Comparison of ENCODE assay signal across 8 cellular contexts in genomic region chrX:11665144-11666040, GRCh38. TPM values are rescaled to one million over a fixed set of nuclear protein-coding genes. Genes with fewer than 3 reads are reported as not detected.
DNase-seq lines count a peak whose midpoint lies in the region; ATAC-seq, FAIRE-seq and TF ChIP-seq lines count a peak whose summit lies in the region.

A gene with protein sequence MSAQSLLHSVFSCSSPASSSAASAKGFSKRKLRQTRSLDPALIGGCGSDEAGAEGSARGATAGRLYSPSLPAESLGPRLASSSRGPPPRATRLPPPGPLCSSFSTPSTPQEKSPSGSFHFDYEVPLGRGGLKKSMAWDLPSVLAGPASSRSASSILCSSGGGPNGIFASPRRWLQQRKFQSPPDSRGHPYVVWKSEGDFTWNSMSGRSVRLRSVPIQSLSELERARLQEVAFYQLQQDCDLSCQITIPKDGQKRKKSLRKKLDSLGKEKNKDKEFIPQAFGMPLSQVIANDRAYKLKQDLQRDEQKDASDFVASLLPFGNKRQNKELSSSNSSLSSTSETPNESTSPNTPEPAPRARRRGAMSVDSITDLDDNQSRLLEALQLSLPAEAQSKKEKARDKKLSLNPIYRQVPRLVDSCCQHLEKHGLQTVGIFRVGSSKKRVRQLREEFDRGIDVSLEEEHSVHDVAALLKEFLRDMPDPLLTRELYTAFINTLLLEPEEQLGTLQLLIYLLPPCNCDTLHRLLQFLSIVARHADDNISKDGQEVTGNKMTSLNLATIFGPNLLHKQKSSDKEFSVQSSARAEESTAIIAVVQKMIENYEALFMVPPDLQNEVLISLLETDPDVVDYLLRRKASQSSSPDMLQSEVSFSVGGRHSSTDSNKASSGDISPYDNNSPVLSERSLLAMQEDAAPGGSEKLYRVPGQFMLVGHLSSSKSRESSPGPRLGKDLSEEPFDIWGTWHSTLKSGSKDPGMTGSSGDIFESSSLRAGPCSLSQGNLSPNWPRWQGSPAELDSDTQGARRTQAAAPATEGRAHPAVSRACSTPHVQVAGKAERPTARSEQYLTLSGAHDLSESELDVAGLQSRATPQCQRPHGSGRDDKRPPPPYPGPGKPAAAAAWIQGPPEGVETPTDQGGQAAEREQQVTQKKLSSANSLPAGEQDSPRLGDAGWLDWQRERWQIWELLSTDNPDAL (N-terminal part only) (minus strand): TSS chrX:11665920. CDS start chrX:11664828, 1,092 bp downstream.

- H3K4me1 ChIP-seq in H1 (replicated peaks in 1 of 4; ENCODE audit: control insufficient read depth in 3 of 4, insufficient read depth in 4 of 4, low read length in 3 of 4) (peaks cover 0 to 4% (median 2%) of the 10 kb centered on the region in 4 experiments; a peak in 3 of 7 replicates), mucosa of descending colon (ENCODE audit: low read depth) (no peaks in the 10 kb centered on the region)

- FAIRE-seq in H1 (lab: Jason Lieb, UNC): no peak

- H4K91ac ChIP-seq in H1 (replicated peaks; ENCODE audit: insufficient read length, low read length): no peak within 1 kb of the TSS

- no peak for TF ChIP-seq CTCF in H1 (IDR thresholded peaks at IDR 0.05; ENCODE audit: control extremely low read depth in 1 of 3, insufficient read depth in 1 of 3, low read depth in 1 of 3, low read length in 3 of 3)
- TF ChIP-seq CTCF in mucosa of descending colon (IDR thresholded peaks at IDR 0.05): no peak

- no peaks in the 10 kb centered on the region for H3K79me1 ChIP-seq in H1 (ENCODE audit: low read depth, low read length)

- TF ChIP-seq POLR2A in H1 (IDR thresholded peaks at IDR 0.05; ENCODE audit: control extremely low read depth in 1 of 2, low read depth in 2 of 2, low read length in 2 of 2): no peak

- H3K9ac ChIP-seq in H1 (replicated peaks in 1 of 4; ENCODE audit: extremely low read depth in 1 of 4, low read depth in 3 of 4, low read length in 3 of 4): no peak within 1 kb of the TSS

- TF ChIP-seq EP300 in H1 (IDR thresholded peaks at IDR 0.05; ENCODE audit: borderline replicate concordance in 1 of 2, low read depth in 2 of 2, low read length in 2 of 2): no peak

- intact Hi-C loops in mucosa of descending colon (cut with DNase I, micrococcal nuclease): no loop called here

- no peak within 1 kb of the TSS for H3K56ac ChIP-seq in H1 (replicated peaks; ENCODE audit: insufficient read length, low read depth, low read length)

- no peak within 1 kb of the TSS for H3K23ac ChIP-seq in H1 (ENCODE audit: insufficient read length)

- H3K4me3 ChIP-seq in H1 (ENCODE audit: extremely low read depth in 1 of 4, insufficient read depth in 2 of 4, low read depth in 3 of 4, low read length in 4 of 4) (peak within 1 kb of the TSS; percentile 43 to 63 (median 46)), mucosa of descending colon (no peak within 1 kb of the TSS)

- H2BK12ac ChIP-seq in H1 (ENCODE audit: low read depth, low read length): no peak within 1 kb of the TSS

- no peaks in the 10 kb centered on the region for H3K36me3 ChIP-seq in H1 (ENCODE audit: control insufficient read depth in 2 of 4, insufficient read depth in 4 of 4, low read length in 3 of 4)
- H3K36me3 ChIP-seq in mucosa of descending colon (ENCODE audit: low read depth): no peaks in the 10 kb centered on the region

- peak within 1 kb of the TSS; percentile 44; the same call in 1 of the 2 replicates for H2AFZ ChIP-seq in H1 (ENCODE audit: low read length)

- H4K20me1 ChIP-seq in H1 (replicated peaks in 1 of 2; ENCODE audit: control insufficient read depth in 1 of 2, insufficient read depth in 2 of 2, low read length in 2 of 2): no peaks in the 10 kb centered on the region

- no peak within 1 kb of the TSS for H2BK120ac ChIP-seq in H1 (replicated peaks; ENCODE audit: low read depth, low read length)

- DNase-seq in D341Med (ENCODE audit: low spot score): peak; percentile 41
- DNase-seq in M059J (ENCODE audit: low read depth): peak; percentile 54
- peak in 1 of 2 experiments; percentile 55 for DNase-seq in H1 (ENCODE audit: low read depth in 1 of 2, low spot score in 2 of 2)
- DNase-seq in mucosa of descending colon: peak; percentile 5 to 52 (median 31)
- no peak for DNase-seq in stimulated activated naive CD4-positive, alpha-beta T cell treated with Interleukin-2 at 50 U/mL for 16 hours (lab: John Stamatoyannopoulos, UW)
- no peak for DNase-seq in activated CD4-positive, alpha-beta T cell treated with anti-CD3 and anti-CD28 coated beads, Interleukin-2, amount 50 U/mL, for 48 hours
- DNase-seq in stimulated activated CD4-positive, alpha-beta T cell treated with anti-CD3 and anti-CD28 coated beads, Interleukin-2, amount 100 ng/mL, for 48 hours: no peak
- no peak for DNase-seq in hippocampal formation (lab: John Stamatoyannopoulos, UW)

- H2BK20ac ChIP-seq in H1 (ENCODE audit: low read length): no peak within 1 kb of the TSS

- H3K4me2 ChIP-seq in H1 (ENCODE audit: insufficient read depth in 1 of 2, low read depth in 2 of 2, low read length in 2 of 2): peak within 1 kb of the TSS; percentile 73 to 88

- H3K14ac ChIP-seq in H1 (ENCODE audit: insufficient read length): no peak within 1 kb of the TSS

- H3K27ac ChIP-seq in H1 (ENCODE audit: low read depth, low read length): no peak within 1 kb of the TSS

- no peak within 1 kb of the TSS for H2BK5ac ChIP-seq in H1 (ENCODE audit: low read depth, low read length)

- no peak within 1 kb of the TSS for H2AK5ac ChIP-seq in H1 (ENCODE audit: low read depth, low read length)

- H4K5ac ChIP-seq in H1 (ENCODE audit: insufficient read length, low read depth, low read length): no peak within 1 kb of the TSS

- H3K4ac ChIP-seq in H1 (replicated peaks; ENCODE audit: insufficient read length, low read depth, low read length): no peak within 1 kb of the TSS

- CTCF ChIA-PET in H1 (lab: Charles Lee; ENCODE audit: partially characterized antibody): interaction anchor here (0.7 to 2.2 kb wide), 10 partner anchors 9 to 529 kb away, joined by 3 to 9 read pairs (median 3); partner anchors contain the start of gene MSL3

- H3K18ac ChIP-seq in H1 (ENCODE audit: extremely low read depth, low read length): no peak within 1 kb of the TSS; the same call in 1 of the 2 replicates

- H3K23me2 ChIP-seq in H1 (ENCODE audit: low read depth, low read length): peaks cover 8% of the 10 kb centered on the region; the same call in 1 of the 2 replicates

- POLR2A ChIA-PET in H1 (lab: Charles Lee; ENCODE audit: partially characterized antibody): interaction anchor here (0.6 to 1.4 kb wide), 4 partner anchors 41 to 508 kb away, joined by 3 to 4 read pairs (median 3); no protein-coding TSS in a partner anchor

- no peaks in the 10 kb centered on the region for H3K9me3 ChIP-seq in H1 (ENCODE audit: insufficient read depth in 2 of 2, low read depth in 1 of 2, low read length in 1 of 2)
- H3K9me3 ChIP-seq in mucosa of descending colon: no peaks in the 10 kb centered on the region

- peaks cover 18 to 63% (median 42%) of the 10 kb centered on the region in 4 experiments for H3K27me3 ChIP-seq in H1 (replicated peaks in 1 of 4; ENCODE audit: control insufficient read depth in 3 of 4, extremely low read depth in 1 of 4, insufficient read depth in 3 of 4, low read length in 3 of 4)

- H4K8ac ChIP-seq in H1 (ENCODE audit: extremely low read depth, insufficient read depth, low read length): 0 out of 2 replicates have a peak within 1 kb of the TSS, but pooled peaks have one; percentile 57

- H3K79me2 ChIP-seq in H1 (ENCODE audit: control insufficient read depth in 1 of 2, insufficient read depth in 2 of 2, low read length in 2 of 2): no peaks in the 10 kb centered on the region

- TF ChIP-seq RAD21 in H1 (IDR thresholded peaks at IDR 0.05 in 1 of 2, conservative IDR thresholded peaks at IDR 0.05 in 1 of 2; ENCODE audit: low read depth in 2 of 2, low read length in 2 of 2): no peak

- ATAC-seq in mucosa of descending colon: peak; percentile 66

- no peak within 1 kb of the TSS for H2BK15ac ChIP-seq in H1 (ENCODE audit: low read length)

- WGBS in H1 (ENCODE audit: extremely low coverage in 1 of 2, insufficient coverage in 1 of 2, insufficient read length in 1 of 2, insufficient replicate concordance in 2 of 2, low coverage in 1 of 2, low lambda C conversion rate in 2 of 2, missing lambda C conversion rate in 1 of 2), 2 experiments: 1% methylated on average over 16 of the region's 71 CpGs; no CpG with 5 or more reads in 1 of the 2 experiments

TF ChIP-seq in H1, 55 proteins besides CTCF, POLR2A, EP300 and RAD21 (continues in another document):
- peak; percentile 20; the same call in 1 of the 2 replicates for TF ChIP-seq SUZ12 (IDR thresholded peaks at IDR 0.05; ENCODE audit: low read length)
- no peak for TF ChIP-seq NRF1 (IDR thresholded peaks at IDR 0.05; ENCODE audit: low read depth, low read length)
- TF ChIP-seq ASH2L (IDR thresholded peaks at IDR 0.05; ENCODE audit: low read length): peak; percentile 60
- TF ChIP-seq, protein P1, sequence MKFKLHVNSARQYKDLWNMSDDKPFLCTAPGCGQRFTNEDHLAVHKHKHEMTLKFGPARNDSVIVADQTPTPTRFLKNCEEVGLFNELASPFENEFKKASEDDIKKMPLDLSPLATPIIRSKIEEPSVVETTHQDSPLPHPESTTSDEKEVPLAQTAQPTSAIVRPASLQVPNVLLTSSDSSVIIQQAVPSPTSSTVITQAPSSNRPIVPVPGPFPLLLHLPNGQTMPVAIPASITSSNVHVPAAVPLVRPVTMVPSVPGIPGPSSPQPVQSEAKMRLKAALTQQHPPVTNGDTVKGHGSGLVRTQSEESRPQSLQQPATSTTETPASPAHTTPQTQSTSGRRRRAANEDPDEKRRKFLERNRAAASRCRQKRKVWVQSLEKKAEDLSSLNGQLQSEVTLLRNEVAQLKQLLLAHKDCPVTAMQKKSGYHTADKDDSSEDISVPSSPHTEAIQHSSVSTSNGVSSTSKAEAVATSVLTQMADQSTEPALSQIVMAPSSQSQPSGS (IDR thresholded peaks at IDR 0.05; ENCODE audit: low read length): no peak
- peak; percentile 7; the same call in 1 of the 2 replicates for TF ChIP-seq E2F6 (IDR thresholded peaks at IDR 0.05)

RNA-seq across cellular contexts. Expression of the gene that starts here (rescaled TPM):
- total RNA-seq in M059J (2014; rRNA removed; shearing (Covaris generic)): 0.27 and 0.44 TPM in 2 replicates
- 0.63 and 0.82 TPM in 2 replicates for total RNA-seq in H1 (2021; fragmentation: NEBNext Ultra II Directional; extraction: Animal tissue kit (Norgen Biotek cat#: 25700))
- 0.35 and 0.44 TPM in 2 replicates for polyA plus RNA-seq in H1 (2011; rRNA removed)
- 0.43 TPM for polyA plus RNA-seq in H1 (2011; cell fraction: cytosol; rRNA removed)
- 0.71 TPM for polyA plus RNA-seq in H1 (2011; cell fraction: nucleus; rRNA removed)
- 0.25 to 0.50 TPM (median 0.44 TPM) in 4 replicates for polyA plus RNA-seq in H1 (2012, experiment 1 of 2)
- 0.37 TPM for polyA plus RNA-seq in H1 (2012, experiment 2 of 2)
- 0.53 TPM for polyA plus RNA-seq in H1 (2013, experiment 1 of 2)
- polyA plus RNA-seq in H1 (2013, experiment 2 of 2): 0.48 TPM
- polyA minus RNA-seq in H1 (2011; rRNA and poly(A)+ RNA removed): 0.39 and 0.82 TPM in 2 replicates
- not detected for polyA minus RNA-seq in H1 (2011; cell fraction: cytosol; rRNA and poly(A)+ RNA removed)
- 2.1 TPM for polyA minus RNA-seq in H1 (2011; cell fraction: nucleus; rRNA and poly(A)+ RNA removed)
- total RNA-seq in mucosa of descending colon: 10 to 100 TPM in 1 of 3 donors, 1 to 10 TPM in 2; 2.2 to 41.5 (median 4.4) TPM

Comparison
In these comparisons a context has a peak if more than half of its experiments do, and no peak if none do; other contexts are left out.
1. Peak in DNase-seq in M059J; RNA of the gene not detected or under 1 TPM.
2. DNase-seq: peak in D341Med (single experiment) and mucosa of descending colon (3 of 3); none in stimulated activated naive CD4-positive, alpha-beta T cell treated with Interleukin-2 at 50 U/mL for 16 hours (single experiment), activated CD4-positive, alpha-beta T cell treated with anti-CD3 and anti-CD28 coated beads, Interleukin-2, amount 50 U/mL, for 48 hours (0 of 2), stimulated activated CD4-positive, alpha-beta T cell treated with anti-CD3 and anti-CD28 coated beads, Interleukin-2, amount 100 ng/mL, for 48 hours (0 of 2) and hippocampal formation (0 of 2).